21 cellular contexts compared by ENCODE assay signal in the genomic region with DNA sequence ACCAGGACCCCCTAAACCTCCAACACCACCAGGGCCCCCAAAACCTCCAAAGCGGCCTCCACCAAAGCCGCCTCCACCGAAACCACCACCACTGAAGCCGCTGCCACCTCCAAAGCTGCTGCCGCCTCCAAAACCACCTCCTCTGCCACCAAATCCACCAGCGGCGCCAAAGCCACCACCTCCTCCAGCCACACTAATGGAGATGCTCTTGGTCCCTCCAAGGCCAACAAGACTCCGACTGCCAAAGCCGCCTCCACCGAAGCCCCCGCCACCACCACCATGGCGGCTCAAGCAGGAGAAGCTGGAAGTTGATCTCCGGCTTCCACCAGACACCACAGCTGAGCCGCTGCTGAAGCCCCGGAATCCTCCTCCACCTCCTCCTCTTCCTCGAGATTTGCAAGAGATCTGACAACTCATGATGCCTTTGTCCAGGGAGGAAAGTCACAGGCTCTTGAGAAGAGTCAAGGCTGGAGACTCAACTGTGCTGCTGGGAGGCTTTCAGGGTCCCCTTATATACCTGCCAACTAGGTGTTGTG. TPM values are rescaled to one million over a fixed set of nuclear protein-coding genes. Genes with fewer than 3 reads are reported as not detected.
"Had no signal": no experiment of that assay in that cellular context is flagged by ENCODE, and none has a peak within 500 bp of the region (broad histone marks: within the 10 kb centered on the region; RNA-seq: fewer than 3 reads in every experiment).

A gene (minus strand): TSS at position 486 of the 536 bp plus-strand sequence. CDS start 69 bp downstream, at position 417.

- H3K4me3 ChIP-seq: body of pancreas, gastrocnemius medialis, heart left ventricle, lower lobe of right lung had no signal

- H3K27me3 ChIP-seq: body of pancreas had no signal

- ATAC-seq: body of pancreas; esophagus mucosa; gastrocnemius medialis; heart left ventricle; left cardiac atrium; lower lobe of right lung; natural killer cell treated with Interleukin-12 subunit alpha and Interleukin-12 subunit beta and Interleukin-15 and Interleukin-18, amount 100 ng/mL, for 72 hours; T-cell had no signal

- DNase-seq: activated CD4-positive, alpha-beta T cell treated with anti-CD3 and anti-CD28 coated beads for 48 hours; activated CD4-positive, CD25-positive, alpha-beta regulatory T cell; activated gamma-delta T cell; activated naive CD8-positive, alpha-beta T cell treated with anti-CD3 and anti-CD28 coated beads, Interleukin-2, amount 10 ng/mL, durations not matched to agents 7 days and 5 days; amygdala; body of pancreas; cortex of kidney; effector CD4-positive, alpha-beta T cell; gastrocnemius medialis; heart left ventricle; left cardiac atrium; lower lobe of right lung; retina; SK-N-SH; stimulated activated naive CD4-positive, alpha-beta T cell; T-cell; tibial artery had no signal

- H3K4me1 ChIP-seq: gastrocnemius medialis, lower lobe of right lung had no signal

- H3K9ac ChIP-seq: SK-N-SH had no signal

- H3K4me2 ChIP-seq: SK-N-SH had no signal

- H3K36me3 ChIP-seq: gastrocnemius medialis, heart left ventricle, lower lobe of right lung, tibial artery had no signal

- H3K27ac ChIP-seq: body of pancreas, gastrocnemius medialis, heart left ventricle, lower lobe of right lung, tibial artery had no signal

- H3K9me2 ChIP-seq: SK-N-SH had no signal

- H3K9me3 ChIP-seq: body of pancreas, gastrocnemius medialis, heart left ventricle, lower lobe of right lung, SK-N-SH, tibial artery had no signal

RNA-seq across cellular contexts. Expression of the gene that starts here (rescaled TPM):
- total RNA-seq: activated naive CD8-positive, alpha-beta T cell treated with anti-CD3 and anti-CD28 coated beads, Interleukin-2, amount 10 ng/mL, durations not matched to agents 7 days and 5 days; body of pancreas; cardiac septum; esophagus mucosa; gastrocnemius medialis; heart left ventricle; left cardiac atrium; lower lobe of right lung; natural killer cell treated with Interleukin-12 subunit alpha and Interleukin-12 subunit beta and Interleukin-15 and Interleukin-18, amount 100 ng/mL, for 72 hours; urinary bladder had no signal
